Comparison of ENCODE assay signal across 11 cellular contexts in the genomic region with DNA sequence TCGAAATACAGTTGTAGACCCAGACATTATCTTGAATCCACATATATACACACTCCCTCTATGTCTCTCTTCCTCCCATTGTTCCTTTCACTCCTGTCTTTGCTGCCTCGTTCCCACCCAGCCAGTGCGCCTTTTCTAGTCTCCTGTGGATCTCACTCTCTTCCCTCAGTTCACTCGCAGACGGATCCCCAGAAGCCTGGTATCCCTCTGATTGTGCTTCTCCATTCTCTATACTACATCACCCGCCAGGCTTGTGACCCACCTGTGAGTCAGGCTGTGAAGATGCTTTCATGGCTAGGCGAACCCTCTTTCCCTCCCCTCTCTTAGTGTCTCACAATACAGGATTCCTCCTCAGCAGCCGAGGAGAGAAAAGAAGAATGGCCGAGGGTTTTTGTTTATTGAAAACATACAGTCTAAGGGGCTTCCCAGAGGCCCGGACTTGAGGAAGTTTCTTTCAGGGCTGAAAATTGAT. TPM values are rescaled to one million over a fixed set of nuclear protein-coding genes. Genes with fewer than 3 reads are reported as not detected.
DNase-seq lines count a peak whose midpoint lies in the region; ATAC-seq and TF ChIP-seq lines count a peak whose summit lies in the region.
"Had no signal": no experiment of that assay in that cellular context is flagged by ENCODE, and none has a peak within 500 bp of the region (broad histone marks: within the 10 kb centered on the region; RNA-seq: fewer than 3 reads in every experiment).

No MANE protein-coding gene starts in this region.

- no peaks in the 10 kb centered on the region for H3K9me3 Mint-ChIP-seq in activated naive CD4-positive, alpha-beta T cell treated with anti-CD3 and anti-CD28 coated beads, Interleukin-2, amount 10 ng/mL, durations not matched to agents 7 days and 5 days
- H3K9me3 Mint-ChIP-seq in activated naive CD4-positive, alpha-beta T cell treated with anti-CD3 and anti-CD28 coated beads, Interleukin-2, amount 50 U/mL, for 72 hours, result peaks cover 0 to 6% of the 10 kb centered on the region in 2 donors
- H3K9me3 Mint-ChIP-seq in glutamatergic neuron (ENCODE audit: unreplicated experiment), result peaks cover 9% of the 10 kb centered on the region
- H3K9me3 Mint-ChIP-seq: dendritic cell treated with granulocyte-macrophage colony-stimulating factor and Interleukin-4, amounts not matched to agents 40 ng/mL and 50 ng/mL, for 4 days had no signal

- H3K9me3 ChIP-seq in T-helper 17 cell (ENCODE audit: control insufficient read depth, low read length, poor library complexity, severe bottlenecking), result no peaks in the 10 kb centered on the region
- H3K9me3 ChIP-seq: prostate gland had no signal

- H3K27ac Mint-ChIP-seq in activated naive CD4-positive, alpha-beta T cell treated with anti-CD3 and anti-CD28 coated beads, Interleukin-2, amount 10 ng/mL, durations not matched to agents 7 days and 5 days, result no peak overlapping the region
- H3K27ac Mint-ChIP-seq in activated naive CD4-positive, alpha-beta T cell treated with anti-CD3 and anti-CD28 coated beads, Interleukin-2, amount 50 U/mL, for 72 hours, result no peak overlapping the region
- H3K27ac Mint-ChIP-seq in T-helper 17 cell (no peak overlapping the region), glutamatergic neuron (ENCODE audit: unreplicated experiment) (peak overlapping the region; percentile 14)
- H3K27ac Mint-ChIP-seq: dendritic cell treated with granulocyte-macrophage colony-stimulating factor and Interleukin-4, amounts not matched to agents 40 ng/mL and 50 ng/mL, for 4 days had no signal

- no peak for DNase-seq in activated naive CD4-positive, alpha-beta T cell treated with anti-CD3 and anti-CD28 coated beads, Interleukin-2, amount 10 ng/mL, durations not matched to agents 7 days and 5 days
- DNase-seq in activated naive CD4-positive, alpha-beta T cell treated with anti-CD3 and anti-CD28 coated beads, Interleukin-2, amount 50 U/mL, for 72 hours (ENCODE audit: low spot score in 2 of 2), result no peak
- DNase-seq in T-helper 17 cell (no peak), glutamatergic neuron (no peak), substantia nigra (lab: John Stamatoyannopoulos, UW) (peak in 1 of 49 donors; percentile 24)
- no peak for DNase-seq in stimulated activated CD4-positive, alpha-beta T cell treated with anti-CD3 and anti-CD28 coated beads, Interleukin-2, amount 100 ng/mL, for 24 hours

- peaks cover 30% of the 10 kb centered on the region for H3K4me1 Mint-ChIP-seq in activated naive CD4-positive, alpha-beta T cell treated with anti-CD3 and anti-CD28 coated beads, Interleukin-2, amount 10 ng/mL, durations not matched to agents 7 days and 5 days
- H3K4me1 Mint-ChIP-seq in T-helper 17 cell, result peaks cover 23% of the 10 kb centered on the region
- H3K4me1 Mint-ChIP-seq in glutamatergic neuron (ENCODE audit: low read depth, unreplicated experiment), result peaks cover 13% of the 10 kb centered on the region

- no peaks in the 10 kb centered on the region for H3K36me3 Mint-ChIP-seq in activated naive CD4-positive, alpha-beta T cell treated with anti-CD3 and anti-CD28 coated beads, Interleukin-2, amount 10 ng/mL, durations not matched to agents 7 days and 5 days
- H3K36me3 Mint-ChIP-seq in activated naive CD4-positive, alpha-beta T cell treated with anti-CD3 and anti-CD28 coated beads, Interleukin-2, amount 50 U/mL, for 72 hours, result no peaks in the 10 kb centered on the region
- H3K36me3 Mint-ChIP-seq in T-helper 17 cell (ENCODE audit: low read depth) (no peaks in the 10 kb centered on the region), glutamatergic neuron (ENCODE audit: unreplicated experiment) (no peaks in the 10 kb centered on the region)

- peak overlapping the region; percentile 68 for H3K4me3 Mint-ChIP-seq in activated naive CD4-positive, alpha-beta T cell treated with anti-CD3 and anti-CD28 coated beads, Interleukin-2, amount 10 ng/mL, durations not matched to agents 7 days and 5 days
- peak overlapping the region; percentile 81 for H3K4me3 Mint-ChIP-seq in T-helper 17 cell
- H3K4me3 Mint-ChIP-seq in glutamatergic neuron (ENCODE audit: unreplicated experiment), result peak overlapping the region; percentile 81

- CTCF ChIA-PET in activated naive CD4-positive, alpha-beta T cell treated with anti-CD3 and anti-CD28 coated beads, Interleukin-2, amount 10 ng/mL, durations not matched to agents 7 days and 5 days (lab: Charles Lee), result interaction anchor here (0.6 to 4.9 kb wide), 5 partner anchors 12 to 45 kb away, joined by 3 to 26 read pairs (median 3); no protein-coding TSS in a partner anchor

- peaks cover 26% of the 10 kb centered on the region for H3K27me3 Mint-ChIP-seq in activated naive CD4-positive, alpha-beta T cell treated with anti-CD3 and anti-CD28 coated beads, Interleukin-2, amount 10 ng/mL, durations not matched to agents 7 days and 5 days
- H3K27me3 Mint-ChIP-seq in T-helper 17 cell (no peaks in the 10 kb centered on the region), glutamatergic neuron (ENCODE audit: unreplicated experiment) (peaks cover 3% of the 10 kb centered on the region)

- ATAC-seq in activated naive CD4-positive, alpha-beta T cell treated with anti-CD3 and anti-CD28 coated beads, Interleukin-2, amount 50 U/mL, for 72 hours, result no peak
- ATAC-seq in T-helper 17 cell (no peak), GM21515 (IDR thresholded peaks at IDR 0.05; ENCODE audit: unreplicated experiment) (no peak), HG03139 (IDR thresholded peaks at IDR 0.05; ENCODE audit: unreplicated experiment) (no peak)

- peak; percentile 4 for TF ChIP-seq CTCF in glutamatergic neuron (IDR thresholded peaks at IDR 0.05; ENCODE audit: partially characterized antibody, unreplicated experiment)

- H3K27ac ChIP-seq in substantia nigra (ENCODE audit: low read depth, low read length, poor library complexity, severe bottlenecking), result peak overlapping the region; percentile 49
- H3K27ac ChIP-seq: SK-N-MC had no signal

RNA-seq across cellular contexts. Expression of a gene that starts 1.5 kb away (rescaled TPM):
- total RNA-seq in activated naive CD4-positive, alpha-beta T cell treated with anti-CD3 and anti-CD28 coated beads, Interleukin-2, amount 50 U/mL, for 72 hours, result 1 to 10 TPM; 3.9 to 4.8 TPM
- total RNA-seq in T-helper 17 cell, result 1 to 10 TPM; 1.3 to 1.5 TPM
- total RNA-seq in glutamatergic neuron (ENCODE audit: unreplicated experiment), result 30.5 TPM

RNA-seq across cellular contexts. Expression of a gene that starts 5.4 kb away (rescaled TPM):
- total RNA-seq in activated naive CD4-positive, alpha-beta T cell treated with anti-CD3 and anti-CD28 coated beads, Interleukin-2, amount 50 U/mL, for 72 hours, result 100 to 1,000 TPM in 1 of 2 donors, 10 to 100 TPM in 1; 90.7 to 106 TPM
- total RNA-seq in T-helper 17 cell, result 10 to 100 TPM; 54.8 to 57.8 TPM
- total RNA-seq in glutamatergic neuron (ENCODE audit: unreplicated experiment), result 74.8 TPM

RNA-seq across cellular contexts. Expression of a gene that starts 16.6 kb away (rescaled TPM):
- total RNA-seq in activated naive CD4-positive, alpha-beta T cell treated with anti-CD3 and anti-CD28 coated beads, Interleukin-2, amount 50 U/mL, for 72 hours, result 100 to 1,000 TPM in 1 of 2 donors, 10 to 100 TPM in 1; 98.9 to 107 TPM
- total RNA-seq in T-helper 17 cell (10 to 100 TPM; 60.1 to 69.4 TPM), glutamatergic neuron (ENCODE audit: unreplicated experiment) (65.8 TPM)

RNA-seq across cellular contexts. Expression of a gene that starts 22.5 kb away (rescaled TPM):
- under 1 TPM in 1 of 2 donors, not detected in 1; 0.14 TPM for total RNA-seq in activated naive CD4-positive, alpha-beta T cell treated with anti-CD3 and anti-CD28 coated beads, Interleukin-2, amount 50 U/mL, for 72 hours
- total RNA-seq in T-helper 17 cell (not detected), glutamatergic neuron (ENCODE audit: unreplicated experiment) (not detected)
- total RNA-seq: prostate gland had no signal

RNA-seq across cellular contexts. Expression of a gene that starts 23.4 kb away (rescaled TPM):
- total RNA-seq in activated naive CD4-positive, alpha-beta T cell treated with anti-CD3 and anti-CD28 coated beads, Interleukin-2, amount 50 U/mL, for 72 hours, result 10 to 100 TPM; 14.3 to 45.8 TPM
- total RNA-seq in T-helper 17 cell (1 to 10 TPM; 8.6 to 9.3 TPM), glutamatergic neuron (ENCODE audit: unreplicated experiment) (51.2 TPM)
